Comparison of ENCODE assay signal across 8 cellular contexts in genomic region chr5:133245191-133246052, GRCh38.
DNase-seq lines count a peak whose midpoint lies in the region; ATAC-seq and TF ChIP-seq lines count a peak whose summit lies in the region.

No MANE protein-coding gene starts in this region.

- peak; percentile 35 for ATAC-seq in GM19395 (IDR thresholded peaks at IDR 0.05; ENCODE audit: unreplicated experiment)
- no peak for ATAC-seq in HG02623 (IDR thresholded peaks at IDR 0.05; ENCODE audit: unreplicated experiment)
- no peak for ATAC-seq in GM19463 (IDR thresholded peaks at IDR 0.05; ENCODE audit: unreplicated experiment)

- H3K4me2 ChIP-seq in fibroblast of lung (ENCODE audit: extremely low read depth, insufficient read depth, low read length) = peak overlapping the region; percentile 32

- H3K79me2 ChIP-seq in fibroblast of lung (ENCODE audit: control insufficient read depth, insufficient read depth, low read length) = no peaks in the 10 kb centered on the region

- TF ChIP-seq POLR2A in suprapubic skin (IDR thresholded peaks at IDR 0.05) = no peak

- H3K4me3 ChIP-seq in fibroblast of lung (replicated peaks in 1 of 4; ENCODE audit: control extremely low read depth in 1 of 4, insufficient read depth in 1 of 4, low read depth in 3 of 4, low read length in 4 of 4) = no peak overlapping the region
- H3K4me3 ChIP-seq in suprapubic skin = no peak overlapping the region

- TF ChIP-seq CTCF in fibroblast of lung (conservative IDR thresholded peaks at IDR 0.05 in 1 of 2, IDR thresholded peaks at IDR 0.05 in 1 of 2; ENCODE audit: low read depth in 1 of 2, low read length in 2 of 2) (no peak), suprapubic skin (IDR thresholded peaks at IDR 0.05) (no peak)

- no peak overlapping the region for H3K9ac ChIP-seq in fibroblast of lung (ENCODE audit: insufficient read depth, low read length)

- H3K27me3 ChIP-seq in fibroblast of lung (ENCODE audit: control insufficient read depth, insufficient read depth, low read length) = no peaks in the 10 kb centered on the region
- no peaks in the 10 kb centered on the region for H3K27me3 ChIP-seq in suprapubic skin

- H3K4me1 ChIP-seq in fibroblast of lung (ENCODE audit: control insufficient read depth, extremely low read depth, insufficient read depth, low read length) = peaks cover 4% of the 10 kb centered on the region
- peaks cover 12% of the 10 kb centered on the region for H3K4me1 ChIP-seq in suprapubic skin

- peak; percentile 82 for DNase-seq in 8988T
- peak; percentile 67 for DNase-seq in RPMI8226
- peak; percentile 85 to 99 for DNase-seq in fibroblast of lung (ENCODE audit: low read depth in 2 of 2)
- DNase-seq in stimulated activated CD4-positive, alpha-beta T cell treated with anti-CD3 and anti-CD28 coated beads, Interleukin-4, amount 100 ng/mL, for 1 hour = peak; percentile 22
- no peak for DNase-seq in suprapubic skin (ENCODE audit: low spot score in 2 of 2)

- no peak for TF ChIP-seq EP300 in suprapubic skin (IDR thresholded peaks at IDR 0.05)

- H2AFZ ChIP-seq in fibroblast of lung (ENCODE audit: low read length) = no peak overlapping the region

- no peaks in the 10 kb centered on the region for H3K36me3 ChIP-seq in fibroblast of lung (ENCODE audit: control insufficient read depth, insufficient read depth, low read length)
- no peaks in the 10 kb centered on the region for H3K36me3 ChIP-seq in suprapubic skin

- no peaks in the 10 kb centered on the region for H4K20me1 ChIP-seq in fibroblast of lung (ENCODE audit: control insufficient read depth, extremely low read depth, insufficient read depth, low read length)

- 73% methylated on average over 11 of the region's 11 CpGs for WGBS in suprapubic skin

- no peaks in the 10 kb centered on the region for H3K9me3 ChIP-seq in fibroblast of lung (ENCODE audit: control insufficient read depth, insufficient read depth, low read depth, low read length)
- H3K9me3 ChIP-seq in suprapubic skin = no peaks in the 10 kb centered on the region

- H3K27ac ChIP-seq in fibroblast of lung (ENCODE audit: insufficient read depth, low read length) (peak overlapping the region; percentile 23), suprapubic skin (no peak overlapping the region)

Comparison
In these comparisons a context has a peak if more than half of its experiments do, and no peak if none do; other contexts are left out.
1. DNase-seq: peak in 8988T (single experiment), RPMI8226 (single experiment), fibroblast of lung (2 of 2) and stimulated activated CD4-positive, alpha-beta T cell treated with anti-CD3 and anti-CD28 coated beads, Interleukin-4, amount 100 ng/mL, for 1 hour (single experiment); none in suprapubic skin (0 of 2).